ENCODE assay signal across 19 cellular contexts in the genomic region with DNA sequence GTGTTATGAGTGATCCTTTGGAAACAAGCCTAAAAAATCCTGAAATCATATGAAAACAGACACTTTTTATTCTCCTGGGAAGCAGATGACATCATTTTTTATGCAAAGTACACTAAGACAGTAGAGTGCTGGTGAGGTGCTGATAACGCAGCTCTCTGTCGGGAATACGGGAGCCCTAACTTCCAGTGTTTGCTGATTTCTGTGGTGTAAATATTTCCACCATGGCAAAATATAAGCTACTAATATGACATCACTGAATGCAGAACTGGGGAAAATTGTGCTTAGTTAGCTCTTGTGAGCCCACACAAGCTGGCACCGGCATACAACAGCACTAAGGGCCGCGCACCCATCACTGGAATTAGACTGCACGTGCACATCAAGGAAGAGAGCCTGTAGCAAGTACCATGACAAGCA.
DNase-seq lines count a peak whose midpoint lies in the region; ATAC-seq, FAIRE-seq and TF ChIP-seq lines count a peak whose summit lies in the region.
"Had no signal": no experiment of that assay in that cellular context is flagged by ENCODE, and none has a peak within 500 bp of the region (broad histone marks: within the 10 kb centered on the region; RNA-seq: fewer than 3 reads in every experiment).

No MANE protein-coding gene starts in this region.

- intact Hi-C loops in HepG2 (cut with micrococcal nuclease; ENCODE audit: unreplicated experiment) (no loop called here), right lobe of liver (cut with DNase I) (loop anchor here in 1 of 2 donors (5.0 kb wide), 1 partner anchor 555 kb away; no protein-coding TSS in a partner anchor), GM12878 (cut with micrococcal nuclease; ENCODE audit: unreplicated experiment) (loop anchor here (5.0 to 10.0 kb wide), 3 partner anchors 200 to 332 kb away; no protein-coding TSS in a partner anchor), colonic mucosa (cut with DNase I) (loop anchor here (5.0 kb wide), 1 partner anchor 55 kb away; no protein-coding TSS in a partner anchor)
- intact Hi-C loops in activated CD4-positive, alpha-beta T cell treated with anti-CD3 and anti-CD28 coated beads for 36 hours (cut with DNase I, micrococcal nuclease), result loop anchor here (5.0 to 10.0 kb wide), 6 partner anchors 122 to 720 kb away; no protein-coding TSS in a partner anchor

- H3K4me2 ChIP-seq in HepG2 (ENCODE audit: low read depth, low read length) (no peak overlapping the region), GM12878 (ENCODE audit: control insufficient read depth, insufficient read depth) (no peak overlapping the region)

- in situ Hi-C loops in HepG2 (cut with HindIII; ENCODE audit: extremely low pct_ligation_motif_present, low pct_unique_long_range_greater_than_20kb) (loop anchor here (5.0 to 10.0 kb wide), 2 partner anchors 555 to 642 kb away; a partner anchor contains a TSS), GM12878 (cut with MboI) (loop anchor here (5.0 kb wide), 1 partner anchor 555 kb away; no protein-coding TSS in a partner anchor)

- no peak for TF ChIP-seq POLR2A in HepG2 (IDR thresholded peaks at IDR 0.05; ENCODE audit: insufficient read depth in 1 of 2, low read depth in 2 of 2, low read length in 2 of 2)
- TF ChIP-seq POLR2A in right lobe of liver (IDR thresholded peaks at IDR 0.05), result no peak
- no peak for TF ChIP-seq POLR2A in GM12878 (IDR thresholded peaks at IDR 0.05; ENCODE audit: low read depth, low read length)

- no peaks in the 10 kb centered on the region for H3K36me3 Mint-ChIP-seq in glutamatergic neuron (ENCODE audit: unreplicated experiment)
- no peaks in the 10 kb centered on the region for H3K36me3 Mint-ChIP-seq in activated CD4-positive, alpha-beta T cell treated with anti-CD3 and anti-CD28 coated beads for 36 hours (ENCODE audit: low read depth)

- DNase-seq in HepG2 (ENCODE audit: low spot score) (no peak), right lobe of liver (no peak), GM12878 (ENCODE audit: low read depth, low spot score) (no peak), glutamatergic neuron (no peak), mesenteric fat pad (ENCODE audit: low spot score) (no peak), colonic mucosa (no peak)
- DNase-seq in activated CD4-positive, alpha-beta T cell treated with anti-CD3 and anti-CD28 coated beads for 36 hours, result no peak
- DNase-seq: 8988T; C1 segment of cervical spinal cord; Calu3; CD4-positive, alpha-beta T cell; DMS79; EL; GDM1; HFFc6 had no signal

- TF ChIP-seq RAD21 in HepG2 (CRISPR knock-in tag; IDR thresholded peaks at IDR 0.05) (no peak), GM12878 (IDR thresholded peaks at IDR 0.05; ENCODE audit: insufficient read depth, low read depth, low read length) (no peak)

- no peaks in the 10 kb centered on the region for H3K36me3 ChIP-seq in HepG2 (replicated peaks in 1 of 2; ENCODE audit: control insufficient read depth in 1 of 2, insufficient read depth in 2 of 2, low read length in 2 of 2)
- no peaks in the 10 kb centered on the region for H3K36me3 ChIP-seq in right lobe of liver
- no peaks in the 10 kb centered on the region for H3K36me3 ChIP-seq in GM12878 (ENCODE audit: control insufficient read depth in 2 of 2, insufficient read depth in 2 of 2, low read length in 1 of 2)
- H3K36me3 ChIP-seq in colonic mucosa, result no peaks in the 10 kb centered on the region
- H3K36me3 ChIP-seq: HAP-1 had no signal

- peaks cover 1% of the 10 kb centered on the region for H3K9me3 Mint-ChIP-seq in glutamatergic neuron (ENCODE audit: unreplicated experiment)
- no peaks in the 10 kb centered on the region for H3K9me3 Mint-ChIP-seq in activated CD4-positive, alpha-beta T cell treated with anti-CD3 and anti-CD28 coated beads for 36 hours (ENCODE audit: low read depth)
- H3K9me3 Mint-ChIP-seq: CD4-positive, alpha-beta T cell; HFFc6; IgD-negative memory B cell had no signal

- no peaks in the 10 kb centered on the region for H3K4me1 ChIP-seq in HepG2 (ENCODE audit: insufficient read depth, low read length)
- H3K4me1 ChIP-seq in right lobe of liver, result peaks cover 0 to 6% (median 0%) of the 10 kb centered on the region in 4 donors
- peaks cover 6% of the 10 kb centered on the region for H3K4me1 ChIP-seq in GM12878 (ENCODE audit: control insufficient read depth, insufficient read depth, low read length)
- no peaks in the 10 kb centered on the region for H3K4me1 ChIP-seq in colonic mucosa

- H3K27ac ChIP-seq in HepG2 (ENCODE audit: extremely low read length, insufficient read depth, low read length) (no peak overlapping the region), right lobe of liver (no peak overlapping the region), GM12878 (ENCODE audit: control insufficient read depth, insufficient read depth) (no peak overlapping the region), colonic mucosa (no peak overlapping the region)

- BruUV-seq in HepG2 (replicated peaks; lab: Mats Ljungman, UMichigan), result no TSS peak
- BruUV-seq in GM12878 (replicated peaks; lab: Mats Ljungman, UMichigan), result no TSS peak

- H2AFZ ChIP-seq in HepG2 (ENCODE audit: low read length) (no peak overlapping the region), GM12878 (ENCODE audit: control insufficient read depth, low read depth, low read length) (no peak overlapping the region)

- H3K9me3 ChIP-seq in HepG2 (ENCODE audit: low read length) (no peaks in the 10 kb centered on the region), right lobe of liver (no peaks in the 10 kb centered on the region), GM12878 (replicated peaks; ENCODE audit: control insufficient read depth, insufficient read depth, low read length) (no peaks in the 10 kb centered on the region), colonic mucosa (no peaks in the 10 kb centered on the region)
- H3K9me3 ChIP-seq: HAP-1 had no signal

- SMC1A ChIA-PET in GM12878 (lab: Charles Lee; ENCODE audit: uncharacterized antibody, unreplicated experiment), result interaction anchor here (0.8 to 20.2 kb wide), 16 partner anchors 9 to 552 kb away, joined by 3 to 474 read pairs (median 16); no protein-coding TSS in a partner anchor

- H4K20me1 ChIP-seq in HepG2 (ENCODE audit: insufficient read depth, low read length) (no peaks in the 10 kb centered on the region), GM12878 (ENCODE audit: control insufficient read depth, insufficient read depth) (no peaks in the 10 kb centered on the region)

- peaks cover 5% of the 10 kb centered on the region for H3K4me1 Mint-ChIP-seq in glutamatergic neuron (ENCODE audit: low read depth, unreplicated experiment)
- H3K4me1 Mint-ChIP-seq in activated CD4-positive, alpha-beta T cell treated with anti-CD3 and anti-CD28 coated beads for 36 hours, result peaks cover 12% of the 10 kb centered on the region

- H3K79me2 ChIP-seq in HepG2 (ENCODE audit: insufficient read depth, low read length) (no peaks in the 10 kb centered on the region), GM12878 (ENCODE audit: control insufficient read depth, insufficient read depth, low read length) (no peaks in the 10 kb centered on the region)

- RAD21 ChIA-PET in GM12878 (lab: Charles Lee; ENCODE audit: unreplicated experiment), result interaction anchor here (0.7 to 12.7 kb wide), 10 partner anchors 8 to 639 kb away, joined by 3 to 425 read pairs (median 26); a partner anchor contains a TSS

- POLR2A ChIA-PET in HepG2 (lab: Yijun Ruan, JAX), result no interaction called here
- POLR2A ChIA-PET in GM12878 (lab: Charles Lee), result interaction anchor here (0.9 to 2.8 kb wide), 3 partner anchors 9 to 553 kb away, joined by 3 to 23 read pairs (median 13); no protein-coding TSS in a partner anchor
- POLR2A ChIA-PET in activated CD4-positive, alpha-beta T cell treated with anti-CD3 and anti-CD28 coated beads for 36 hours (lab: Charles Lee), result no interaction called here

- H3K9ac ChIP-seq in HepG2 (ENCODE audit: insufficient read depth, low read depth, low read length), result no peak overlapping the region
- no peak overlapping the region for H3K9ac ChIP-seq in GM12878 (ENCODE audit: control insufficient read depth, insufficient read depth, low read length)
- no peak overlapping the region for H3K9ac ChIP-seq in colonic mucosa (ENCODE audit: low read depth in 2 of 2, low read length in 2 of 2)

- TF ChIP-seq CTCF in HepG2 (CRISPR knock-in tag; IDR thresholded peaks at IDR 0.05) (no peak), right lobe of liver (IDR thresholded peaks at IDR 0.05) (no peak), GM12878 (IDR thresholded peaks at IDR 0.05 in 2 of 3, conservative IDR thresholded peaks at IDR 0.05 in 1 of 3; ENCODE audit: control insufficient read depth in 2 of 3, extremely low read depth in 1 of 3, insufficient read depth in 1 of 3, low read depth in 3 of 3, low read length in 3 of 3) (no peak), glutamatergic neuron (IDR thresholded peaks at IDR 0.05; ENCODE audit: partially characterized antibody, unreplicated experiment) (no peak), colonic mucosa (IDR thresholded peaks at IDR 0.05) (no peak)

- peak overlapping the region; percentile 6 for H3K4me3 Mint-ChIP-seq in glutamatergic neuron (ENCODE audit: unreplicated experiment)
- H3K4me3 Mint-ChIP-seq in activated CD4-positive, alpha-beta T cell treated with anti-CD3 and anti-CD28 coated beads for 36 hours, result no peak overlapping the region
- H3K4me3 Mint-ChIP-seq: CD4-positive, alpha-beta T cell; HFFc6; IgD-negative memory B cell had no signal

- H3K27me3 ChIP-seq in HepG2 (ENCODE audit: control insufficient read depth in 1 of 2, insufficient read depth in 2 of 2, low read length in 2 of 2) (peaks cover 3 to 11% of the 10 kb centered on the region in 2 experiments; a peak in 3 of 5 replicates), right lobe of liver (no peaks in the 10 kb centered on the region), GM12878 (replicated peaks in 1 of 2; ENCODE audit: control insufficient read depth in 2 of 2, insufficient read depth in 2 of 2, low read length in 1 of 2) (no peaks in the 10 kb centered on the region), colonic mucosa (no peaks in the 10 kb centered on the region)

- TF ChIP-seq EP300 in HepG2 (IDR thresholded peaks at IDR 0.05; ENCODE audit: low read depth in 2 of 2, low read length in 2 of 2) (no peak), HepG2 (CRISPR knock-in tag; IDR thresholded peaks at IDR 0.05; ENCODE audit: borderline replicate concordance) (no peak), GM12878 (IDR thresholded peaks at IDR 0.05; ENCODE audit: borderline replicate concordance in 1 of 2, control insufficient read depth in 1 of 2, low read depth in 2 of 2, low read length in 2 of 2) (no peak)

- H3K4me3 ChIP-seq in HepG2 (replicated peaks in 1 of 3; ENCODE audit: insufficient read depth in 1 of 3, low read depth in 2 of 3, low read length in 3 of 3) (no peak overlapping the region), right lobe of liver (no peak overlapping the region), GM12878 (no peak overlapping the region), colonic mucosa (no peak overlapping the region)
- H3K4me3 ChIP-seq: HAP-1 had no signal

- WGBS in HepG2 (ENCODE audit: low lambda C conversion rate), result 4% methylated on average over 7 of the region's 7 CpGs
- WGBS in right lobe of liver (ENCODE audit: insufficient coverage, low coverage, low lambda C conversion rate, missing lambda C conversion rate), result 71% methylated on average over 6 of the region's 7 CpGs
- 83% methylated on average over 7 of the region's 7 CpGs for WGBS in GM12878 (ENCODE audit: insufficient coverage, insufficient replicate concordance, low lambda C conversion rate, missing lambda C conversion rate)

- H3K27ac Mint-ChIP-seq in glutamatergic neuron (ENCODE audit: unreplicated experiment), result no peak overlapping the region
- no peak overlapping the region for H3K27ac Mint-ChIP-seq in activated CD4-positive, alpha-beta T cell treated with anti-CD3 and anti-CD28 coated beads for 36 hours
- H3K27ac Mint-ChIP-seq: CD4-positive, alpha-beta T cell; HFFc6; IgD-negative memory B cell had no signal

- peaks cover 2% of the 10 kb centered on the region for H3K27me3 Mint-ChIP-seq in glutamatergic neuron (ENCODE audit: unreplicated experiment)
- H3K27me3 Mint-ChIP-seq in activated CD4-positive, alpha-beta T cell treated with anti-CD3 and anti-CD28 coated beads for 36 hours, result no peaks in the 10 kb centered on the region
- H3K27me3 Mint-ChIP-seq: CD4-positive, alpha-beta T cell; IgD-negative memory B cell had no signal

- CTCF ChIA-PET in HepG2 (lab: Yijun Ruan, JAX; ENCODE audit: low intra/inter-chr PET ratio, low total read pairs), result interaction anchor here (3.1 kb wide), 1 partner anchor 555 kb away, joined by 35 read pairs; no protein-coding TSS in a partner anchor
- CTCF ChIA-PET in GM12878 (lab: Yijun Ruan, JAX), result interaction anchor here (0.9 to 17.7 kb wide), 16 partner anchors 8 to 681 kb away, joined by 3 to 590 read pairs (median 13); a partner anchor contains a TSS
- CTCF ChIA-PET in activated CD4-positive, alpha-beta T cell treated with anti-CD3 and anti-CD28 coated beads for 36 hours (lab: Charles Lee), result interaction anchor here (2.1 to 5.9 kb wide), 5 partner anchors 8 to 553 kb away, joined by 9 to 129 read pairs (median 22); no protein-coding TSS in a partner anchor

- FAIRE-seq in HepG2 (lab: Jason Lieb, UNC) (no peak), GM12878 (lab: Jason Lieb, UNC) (no peak)
- FAIRE-seq: H1 had no signal

- ATAC-seq in HepG2 (no peak), right lobe of liver (no peak), GM12878 (no peak), GM18520 (IDR thresholded peaks at IDR 0.05; ENCODE audit: unreplicated experiment) (no peak)
- ATAC-seq in activated CD4-positive, alpha-beta T cell treated with anti-CD3 and anti-CD28 coated beads for 36 hours, result no peak
